Comparison of ENCODE assay signal across 1 cellular context in genomic region chr1:234719454-234720258, GRCh38.
A peak's percentile ranks its signal among the peaks of the same experiment; 100 is the strongest.
TF ChIP-seq lines count a peak whose summit lies in the region.

No MANE protein-coding gene starts in this region.

TF ChIP-seq in HepG2, 621 proteins besides CTCF, POLR2A, EP300 and RAD21 (continued from another document and continues in another):
- TF ChIP-seq NR2F2 (IDR thresholded peaks at IDR 0.05; ENCODE audit: borderline replicate concordance, low read depth): no peak
- TF ChIP-seq ZNF468 (CRISPR knock-in tag; IDR thresholded peaks at IDR 0.05): no peak
- TF ChIP-seq, protein P1, sequence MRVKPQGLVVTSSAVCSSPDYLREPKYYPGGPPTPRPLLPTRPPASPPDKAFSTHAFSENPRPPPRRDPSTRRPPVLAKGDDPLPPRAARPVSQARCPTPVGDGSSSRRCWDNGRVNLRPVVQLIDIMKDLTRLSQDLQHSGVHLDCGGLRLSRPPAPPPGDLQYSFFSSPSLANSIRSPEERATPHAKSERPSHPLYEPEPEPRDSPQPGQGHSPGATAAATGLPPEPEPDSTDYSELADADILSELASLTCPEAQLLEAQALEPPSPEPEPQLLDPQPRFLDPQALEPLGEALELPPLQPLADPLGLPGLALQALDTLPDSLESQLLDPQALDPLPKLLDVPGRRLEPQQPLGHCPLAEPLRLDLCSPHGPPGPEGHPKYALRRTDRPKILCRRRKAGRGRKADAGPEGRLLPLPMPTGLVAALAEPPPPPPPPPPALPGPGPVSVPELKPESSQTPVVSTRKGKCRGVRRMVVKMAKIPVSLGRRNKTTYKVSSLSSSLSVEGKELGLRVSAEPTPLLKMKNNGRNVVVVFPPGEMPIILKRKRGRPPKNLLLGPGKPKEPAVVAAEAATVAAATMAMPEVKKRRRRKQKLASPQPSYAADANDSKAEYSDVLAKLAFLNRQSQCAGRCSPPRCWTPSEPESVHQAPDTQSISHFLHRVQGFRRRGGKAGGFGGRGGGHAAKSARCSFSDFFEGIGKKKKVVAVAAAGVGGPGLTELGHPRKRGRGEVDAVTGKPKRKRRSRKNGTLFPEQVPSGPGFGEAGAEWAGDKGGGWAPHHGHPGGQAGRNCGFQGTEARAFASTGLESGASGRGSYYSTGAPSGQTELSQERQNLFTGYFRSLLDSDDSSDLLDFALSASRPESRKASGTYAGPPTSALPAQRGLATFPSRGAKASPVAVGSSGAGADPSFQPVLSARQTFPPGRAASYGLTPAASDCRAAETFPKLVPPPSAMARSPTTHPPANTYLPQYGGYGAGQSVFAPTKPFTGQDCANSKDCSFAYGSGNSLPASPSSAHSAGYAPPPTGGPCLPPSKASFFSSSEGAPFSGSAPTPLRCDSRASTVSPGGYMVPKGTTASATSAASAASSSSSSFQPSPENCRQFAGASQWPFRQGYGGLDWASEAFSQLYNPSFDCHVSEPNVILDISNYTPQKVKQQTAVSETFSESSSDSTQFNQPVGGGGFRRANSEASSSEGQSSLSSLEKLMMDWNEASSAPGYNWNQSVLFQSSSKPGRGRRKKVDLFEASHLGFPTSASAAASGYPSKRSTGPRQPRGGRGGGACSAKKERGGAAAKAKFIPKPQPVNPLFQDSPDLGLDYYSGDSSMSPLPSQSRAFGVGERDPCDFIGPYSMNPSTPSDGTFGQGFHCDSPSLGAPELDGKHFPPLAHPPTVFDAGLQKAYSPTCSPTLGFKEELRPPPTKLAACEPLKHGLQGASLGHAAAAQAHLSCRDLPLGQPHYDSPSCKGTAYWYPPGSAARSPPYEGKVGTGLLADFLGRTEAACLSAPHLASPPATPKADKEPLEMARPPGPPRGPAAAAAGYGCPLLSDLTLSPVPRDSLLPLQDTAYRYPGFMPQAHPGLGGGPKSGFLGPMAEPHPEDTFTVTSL (CRISPR knock-in tag; IDR thresholded peaks at IDR 0.05; ENCODE audit: borderline replicate concordance): peak; percentile 79; the same call in 1 of the 2 replicates
- TF ChIP-seq TBL1XR1 (IDR thresholded peaks at IDR 0.05; ENCODE audit: borderline replicate concordance, low read length, partially characterized antibody): peak; percentile 49
- TF ChIP-seq, protein P2, sequence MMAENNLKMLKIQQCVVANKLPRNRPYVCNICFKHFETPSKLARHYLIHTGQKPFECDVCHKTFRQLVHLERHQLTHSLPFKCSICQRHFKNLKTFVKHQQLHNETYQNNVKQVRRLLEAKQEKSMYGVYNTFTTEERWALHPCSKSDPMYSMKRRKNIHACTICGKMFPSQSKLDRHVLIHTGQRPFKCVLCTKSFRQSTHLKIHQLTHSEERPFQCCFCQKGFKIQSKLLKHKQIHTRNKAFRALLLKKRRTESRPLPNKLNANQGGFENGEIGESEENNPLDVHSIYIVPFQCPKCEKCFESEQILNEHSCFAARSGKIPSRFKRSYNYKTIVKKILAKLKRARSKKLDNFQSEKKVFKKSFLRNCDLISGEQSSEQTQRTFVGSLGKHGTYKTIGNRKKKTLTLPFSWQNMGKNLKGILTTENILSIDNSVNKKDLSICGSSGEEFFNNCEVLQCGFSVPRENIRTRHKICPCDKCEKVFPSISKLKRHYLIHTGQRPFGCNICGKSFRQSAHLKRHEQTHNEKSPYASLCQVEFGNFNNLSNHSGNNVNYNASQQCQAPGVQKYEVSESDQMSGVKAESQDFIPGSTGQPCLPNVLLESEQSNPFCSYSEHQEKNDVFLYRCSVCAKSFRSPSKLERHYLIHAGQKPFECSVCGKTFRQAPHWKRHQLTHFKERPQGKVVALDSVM (CRISPR knock-in tag; IDR thresholded peaks at IDR 0.05): peak; percentile 45; the same call in 1 of the 2 replicates
- TF ChIP-seq YEATS4 (CRISPR knock-in tag; IDR thresholded peaks at IDR 0.05; ENCODE audit: borderline replicate concordance): 0 out of 2 replicates have a peak, but pooled peaks have one; percentile 22
- TF ChIP-seq SP4 (CRISPR knock-in tag; IDR thresholded peaks at IDR 0.05): 0 out of 2 replicates have a peak, but pooled peaks have one; percentile 23
- peak; percentile 73; the same call in 1 of the 2 replicates for TF ChIP-seq ZNF136 (CRISPR knock-in tag; IDR thresholded peaks at IDR 0.05; ENCODE audit: low read depth)
- 0 out of 2 replicates have a peak, but pooled peaks have one; percentile 45 for TF ChIP-seq SOX13 (IDR thresholded peaks at IDR 0.05)
- peak in 1 of 2 experiments; percentile 70; a peak in 2 of 4 replicates for TF ChIP-seq SOX13 (CRISPR knock-in tag; conservative IDR thresholded peaks at IDR 0.05 in 1 of 2, IDR thresholded peaks at IDR 0.05 in 1 of 2)
- peak; percentile 49 for TF ChIP-seq ASH2L (IDR thresholded peaks at IDR 0.05; ENCODE audit: insufficient read length, low read depth, low read length)
- no peak for TF ChIP-seq HHEX (CRISPR knock-in tag; IDR thresholded peaks at IDR 0.05)
- TF ChIP-seq ZZZ3 (CRISPR knock-in tag; IDR thresholded peaks at IDR 0.05; ENCODE audit: borderline replicate concordance): no peak
- TF ChIP-seq NAIF1 (CRISPR knock-in tag; IDR thresholded peaks at IDR 0.05; ENCODE audit: borderline replicate concordance): 0 out of 2 replicates have a peak, but pooled peaks have one; percentile 39
- TF ChIP-seq ZNF503 (CRISPR knock-in tag; IDR thresholded peaks at IDR 0.05): peak; percentile 74
- 0 out of 2 replicates have a peak, but pooled peaks have one; percentile 5 for TF ChIP-seq ZNF629 (CRISPR knock-in tag; conservative IDR thresholded peaks at IDR 0.05)
- no peak for TF ChIP-seq ZBTB37 (CRISPR knock-in tag; IDR thresholded peaks at IDR 0.05)
- TF ChIP-seq FOXA3 (CRISPR knock-in tag; IDR thresholded peaks at IDR 0.05): peak; percentile 64
- 0 out of 4 replicates have a peak, but pooled peaks of 1 of the 2 experiments have one; percentile 43 for TF ChIP-seq ATF4 (CRISPR knock-in tag; IDR thresholded peaks at IDR 0.05)
- TF ChIP-seq ZSCAN25 (CRISPR knock-in tag; IDR thresholded peaks at IDR 0.05): peak; percentile 84
- peak; percentile 46; the same call in 1 of the 2 replicates for TF ChIP-seq MIER3 (CRISPR knock-in tag; IDR thresholded peaks at IDR 0.05; ENCODE audit: borderline replicate concordance)
- TF ChIP-seq, protein P3, sequence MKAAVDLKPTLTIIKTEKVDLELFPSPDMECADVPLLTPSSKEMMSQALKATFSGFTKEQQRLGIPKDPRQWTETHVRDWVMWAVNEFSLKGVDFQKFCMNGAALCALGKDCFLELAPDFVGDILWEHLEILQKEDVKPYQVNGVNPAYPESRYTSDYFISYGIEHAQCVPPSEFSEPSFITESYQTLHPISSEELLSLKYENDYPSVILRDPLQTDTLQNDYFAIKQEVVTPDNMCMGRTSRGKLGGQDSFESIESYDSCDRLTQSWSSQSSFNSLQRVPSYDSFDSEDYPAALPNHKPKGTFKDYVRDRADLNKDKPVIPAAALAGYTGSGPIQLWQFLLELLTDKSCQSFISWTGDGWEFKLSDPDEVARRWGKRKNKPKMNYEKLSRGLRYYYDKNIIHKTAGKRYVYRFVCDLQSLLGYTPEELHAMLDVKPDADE (CRISPR knock-in tag; IDR thresholded peaks at IDR 0.05): no peak
- TF ChIP-seq FOXP4 (CRISPR knock-in tag; IDR thresholded peaks at IDR 0.05): peak; percentile 57
- peak; percentile 14; the same call in 1 of the 2 replicates for TF ChIP-seq ZNF746 (CRISPR knock-in tag; IDR thresholded peaks at IDR 0.05)
- peak; percentile 60 for TF ChIP-seq CBFB (CRISPR knock-in tag; IDR thresholded peaks at IDR 0.05)
- TF ChIP-seq, protein P4, sequence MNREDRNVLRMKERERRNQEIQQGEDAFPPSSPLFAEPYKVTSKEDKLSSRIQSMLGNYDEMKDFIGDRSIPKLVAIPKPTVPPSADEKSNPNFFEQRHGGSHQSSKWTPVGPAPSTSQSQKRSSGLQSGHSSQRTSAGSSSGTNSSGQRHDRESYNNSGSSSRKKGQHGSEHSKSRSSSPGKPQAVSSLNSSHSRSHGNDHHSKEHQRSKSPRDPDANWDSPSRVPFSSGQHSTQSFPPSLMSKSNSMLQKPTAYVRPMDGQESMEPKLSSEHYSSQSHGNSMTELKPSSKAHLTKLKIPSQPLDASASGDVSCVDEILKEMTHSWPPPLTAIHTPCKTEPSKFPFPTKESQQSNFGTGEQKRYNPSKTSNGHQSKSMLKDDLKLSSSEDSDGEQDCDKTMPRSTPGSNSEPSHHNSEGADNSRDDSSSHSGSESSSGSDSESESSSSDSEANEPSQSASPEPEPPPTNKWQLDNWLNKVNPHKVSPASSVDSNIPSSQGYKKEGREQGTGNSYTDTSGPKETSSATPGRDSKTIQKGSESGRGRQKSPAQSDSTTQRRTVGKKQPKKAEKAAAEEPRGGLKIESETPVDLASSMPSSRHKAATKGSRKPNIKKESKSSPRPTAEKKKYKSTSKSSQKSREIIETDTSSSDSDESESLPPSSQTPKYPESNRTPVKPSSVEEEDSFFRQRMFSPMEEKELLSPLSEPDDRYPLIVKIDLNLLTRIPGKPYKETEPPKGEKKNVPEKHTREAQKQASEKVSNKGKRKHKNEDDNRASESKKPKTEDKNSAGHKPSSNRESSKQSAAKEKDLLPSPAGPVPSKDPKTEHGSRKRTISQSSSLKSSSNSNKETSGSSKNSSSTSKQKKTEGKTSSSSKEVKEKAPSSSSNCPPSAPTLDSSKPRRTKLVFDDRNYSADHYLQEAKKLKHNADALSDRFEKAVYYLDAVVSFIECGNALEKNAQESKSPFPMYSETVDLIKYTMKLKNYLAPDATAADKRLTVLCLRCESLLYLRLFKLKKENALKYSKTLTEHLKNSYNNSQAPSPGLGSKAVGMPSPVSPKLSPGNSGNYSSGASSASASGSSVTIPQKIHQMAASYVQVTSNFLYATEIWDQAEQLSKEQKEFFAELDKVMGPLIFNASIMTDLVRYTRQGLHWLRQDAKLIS (CRISPR knock-in tag; IDR thresholded peaks at IDR 0.05): peak; percentile 92
- TF ChIP-seq ZNF276 (CRISPR knock-in tag; IDR thresholded peaks at IDR 0.05; ENCODE audit: low read depth): peak; percentile 53; the same call in 1 of the 2 replicates
- peak; percentile 44; the same call in 1 of the 2 replicates for TF ChIP-seq ZNF547 (CRISPR knock-in tag; IDR thresholded peaks at IDR 0.05)
- TF ChIP-seq FLYWCH1 (CRISPR knock-in tag; IDR thresholded peaks at IDR 0.05): no peak
